8 cellular contexts compared by ENCODE assay signal in the genomic region with DNA sequence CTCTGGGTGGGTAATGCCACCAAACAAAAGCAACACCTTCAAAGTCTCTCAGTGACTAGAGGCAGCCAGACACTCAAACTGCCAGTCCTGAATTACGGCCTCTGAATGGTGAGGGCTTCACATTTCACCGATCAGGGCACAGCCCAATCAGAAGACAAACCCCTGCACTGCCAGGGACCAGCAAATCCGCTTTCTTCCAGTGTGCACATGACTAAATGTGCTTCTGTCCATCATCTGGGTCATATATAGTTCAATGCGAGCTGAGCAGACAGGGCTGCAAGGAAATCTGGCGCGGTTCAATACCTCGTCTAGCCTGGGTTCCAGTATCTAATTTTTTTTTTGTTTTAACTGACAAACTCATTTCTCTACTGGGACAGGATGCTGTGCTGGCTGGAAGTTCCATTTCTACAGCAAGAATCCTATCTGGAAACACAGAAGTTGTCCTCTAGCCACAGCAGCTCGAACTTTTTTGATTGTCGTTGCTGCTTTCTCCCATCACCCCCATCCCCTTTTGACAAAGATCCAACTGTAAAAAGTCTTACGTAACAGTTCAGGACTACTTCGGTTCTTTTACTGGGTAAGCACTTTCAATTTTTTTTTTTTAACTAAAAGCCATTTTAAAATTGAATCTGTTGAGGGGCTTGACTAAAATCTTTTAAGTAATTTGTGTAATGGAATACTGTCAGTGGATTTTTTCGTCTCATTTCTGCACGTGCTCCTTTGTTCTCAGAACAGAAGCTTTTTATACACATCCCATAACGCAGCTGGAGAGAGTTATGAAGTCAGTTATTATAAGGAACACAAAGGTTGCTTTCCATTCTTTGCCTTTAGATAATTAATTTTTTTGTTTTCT.
DNase-seq lines count a peak whose midpoint lies in the region; ATAC-seq and TF ChIP-seq lines count a peak whose summit lies in the region.

No MANE protein-coding gene starts in this region.

- TF ChIP-seq EP300 in upper lobe of left lung (IDR thresholded peaks at IDR 0.05): no peak

- WGBS in neuronal stem cell (ENCODE audit: extremely low coverage in 2 of 2, insufficient read length in 2 of 2, insufficient replicate concordance in 1 of 2), 2 donors: no CpG with 5 or more reads among the region's 14 CpGs
- 2 to 4% methylated on average over 14 of the region's 14 CpGs for WGBS in upper lobe of left lung, 2 donors

- peaks cover 10 to 23% of the 10 kb centered on the region in 2 donors for H3K4me1 ChIP-seq in neuronal stem cell (ENCODE audit: control insufficient read depth in 2 of 2, insufficient read depth in 1 of 2, low read depth in 1 of 2, low read length in 2 of 2)
- H3K4me1 ChIP-seq in upper lobe of left lung: peaks cover 6 to 37% (median 13%) of the 10 kb centered on the region in 4 donors

- H3K4me2 ChIP-seq in neuronal stem cell (ENCODE audit: insufficient read depth, low read length, poor library complexity, severe bottlenecking): peak overlapping the region; percentile 41

- H3K36me3 ChIP-seq in neuronal stem cell (replicated peaks in 1 of 2; ENCODE audit: control insufficient read depth in 2 of 2, insufficient read depth in 2 of 2, low read length in 2 of 2) (peaks cover 0 to 23% of the 10 kb centered on the region in 2 donors), upper lobe of left lung (no peaks in the 10 kb centered on the region)

- no peaks in the 10 kb centered on the region for H3K36me3 Mint-ChIP-seq in activated naive CD4-positive, alpha-beta T cell treated with anti-CD3 and anti-CD28 coated beads, Interleukin-2, amount 50 U/mL, for 72 hours

- no peak overlapping the region for H3K23ac ChIP-seq in neuronal stem cell (ENCODE audit: low read depth, low read length, poor library complexity)

- H2BK15ac ChIP-seq in neuronal stem cell (ENCODE audit: low read length): no peak overlapping the region

- H4K91ac ChIP-seq in neuronal stem cell (ENCODE audit: low read depth, low read length, poor library complexity): no peak overlapping the region

- no peak overlapping the region for H3K14ac ChIP-seq in neuronal stem cell (ENCODE audit: low read length)

- no peak overlapping the region for H2BK120ac ChIP-seq in neuronal stem cell (ENCODE audit: low read depth, low read length)

- ATAC-seq in activated naive CD4-positive, alpha-beta T cell treated with anti-CD3 and anti-CD28 coated beads, Interleukin-2, amount 50 U/mL, for 72 hours: peak; percentile 91 to 97
- peak; percentile 94 to 95 for ATAC-seq in upper lobe of left lung (ENCODE audit: low FRiP score in 2 of 2)

- peak; percentile 86 for DNase-seq in D341Med (ENCODE audit: low spot score)
- DNase-seq in GM20000 (ENCODE audit: low spot score): peak; percentile 72
- peak; percentile 96 for DNase-seq in HT1080 (ENCODE audit: low read depth)
- peak; percentile 82 to 83 for DNase-seq in NOMO-1 (lab: John Stamatoyannopoulos, UW; ENCODE audit: unreplicated experiment in 2 of 2)
- peak; percentile 39 to 58 for DNase-seq in activated naive CD4-positive, alpha-beta T cell treated with anti-CD3 and anti-CD28 coated beads, Interleukin-2, amount 50 U/mL, for 72 hours (ENCODE audit: low spot score in 2 of 2)
- peak; percentile 89 for DNase-seq in glomerular endothelial cell (ENCODE audit: extremely low read depth, low read depth, low spot score)
- peak; percentile 51 for DNase-seq in neuronal stem cell (ENCODE audit: low spot score)
- DNase-seq in upper lobe of left lung: peak in 1 of 2 donors; percentile 89

- TF ChIP-seq CTCF in GM20000 (IDR thresholded peaks at IDR 0.05; ENCODE audit: extremely low read depth, missing control alignments) (no peak), upper lobe of left lung (IDR thresholded peaks at IDR 0.05) (no peak)

- H3K27ac ChIP-seq in neuronal stem cell (replicated peaks; ENCODE audit: low read length): peak overlapping the region; percentile 26
- H3K27ac ChIP-seq in upper lobe of left lung: peak overlapping the region; percentile 74 to 86 (median 82)

- no peak overlapping the region for H4K8ac ChIP-seq in neuronal stem cell (ENCODE audit: low read depth, low read length)

- no peak overlapping the region for H2BK5ac ChIP-seq in neuronal stem cell (ENCODE audit: low read length)

- no peak overlapping the region for H3K4ac ChIP-seq in neuronal stem cell (ENCODE audit: low read length)

- H3K27me3 ChIP-seq in neuronal stem cell (ENCODE audit: control insufficient read depth in 3 of 3, insufficient read depth in 3 of 3, low read depth in 1 of 3, low read length in 3 of 3) (no peaks in the 10 kb centered on the region), upper lobe of left lung (no peaks in the 10 kb centered on the region)

- peak overlapping the region in 1 of 2 donors; percentile 58 for H3K4me3 ChIP-seq in neuronal stem cell (ENCODE audit: low read length in 2 of 2)
- H3K4me3 ChIP-seq in upper lobe of left lung: peak overlapping the region; percentile 40 to 55 (median 48)

- peak overlapping the region; percentile 5 to 87 for H3K27ac Mint-ChIP-seq in activated naive CD4-positive, alpha-beta T cell treated with anti-CD3 and anti-CD28 coated beads, Interleukin-2, amount 50 U/mL, for 72 hours

- H2BK12ac ChIP-seq in neuronal stem cell (ENCODE audit: low read length): no peak overlapping the region

- no peak overlapping the region for H2AK5ac ChIP-seq in neuronal stem cell (ENCODE audit: low read depth, low read length)

- TF ChIP-seq POLR2A in upper lobe of left lung (IDR thresholded peaks at IDR 0.05): peak in 3 of 4 donors; percentile 42 to 76 (median 45)

- no peak overlapping the region for H3K18ac ChIP-seq in neuronal stem cell (ENCODE audit: low read length)

- H3K9me3 ChIP-seq in neuronal stem cell (replicated peaks in 1 of 2; ENCODE audit: control insufficient read depth in 2 of 2, insufficient read depth in 1 of 2, low read depth in 1 of 2, low read length in 2 of 2) (no peaks in the 10 kb centered on the region), upper lobe of left lung (no peaks in the 10 kb centered on the region)

- no peak overlapping the region for H3K9ac ChIP-seq in neuronal stem cell (ENCODE audit: low read depth, low read length, poor library complexity)

- no peaks in the 10 kb centered on the region for H3K79me1 ChIP-seq in neuronal stem cell (ENCODE audit: low read depth, low read length)

- no peak overlapping the region for H2AFZ ChIP-seq in neuronal stem cell (ENCODE audit: low read length)

- H3K9me3 Mint-ChIP-seq in activated naive CD4-positive, alpha-beta T cell treated with anti-CD3 and anti-CD28 coated beads, Interleukin-2, amount 50 U/mL, for 72 hours: peaks cover 0 to 7% of the 10 kb centered on the region in 2 donors
